In genomic region chr2:174697267-174697666, GRCh38 we compare ENCODE assay signal across 8 cellular contexts.
A peak's percentile ranks its signal among the peaks of the same experiment; 100 is the strongest.
DNase-seq lines count a peak whose midpoint lies in the region; ATAC-seq and TF ChIP-seq lines count a peak whose summit lies in the region.

No MANE protein-coding gene starts in this region.

- intact Hi-C loops in Right ventricle myocardium superior (cut with DNase I) = no loop called here

- no peaks in the 10 kb centered on the region for H3K27me3 ChIP-seq in SJCRH30

- CTCF ChIA-PET in GM10248 (lab: Yijun Ruan, JAX) = interaction anchor here (0.8 to 7.9 kb wide), 26 partner anchors 10 to 1401 kb away, joined by 3 to 150 read pairs (median 6); no protein-coding TSS in a partner anchor
- CTCF ChIA-PET in activated naive CD4-positive, alpha-beta T cell treated with anti-CD3 and anti-CD28 coated beads, Interleukin-2, amount 10 ng/mL, durations not matched to agents 7 days and 5 days (lab: Charles Lee) = interaction anchor here (0.6 to 6.9 kb wide), 31 partner anchors 9 to 927 kb away, joined by 3 to 72 read pairs (median 5); partner anchors contain the start of genes CHN1, CHRNA1 and WIPF1

- H3K9me3 ChIP-seq in SJCRH30 (replicated peaks) = no peaks in the 10 kb centered on the region

- no peak overlapping the region for H3K27ac ChIP-seq in SJCRH30

- POLR2A ChIA-PET in GM10248 (lab: Yijun Ruan, JAX) = no interaction called here

- no peak overlapping the region for H3K4me3 Mint-ChIP-seq in activated naive CD4-positive, alpha-beta T cell treated with anti-CD3 and anti-CD28 coated beads, Interleukin-2, amount 10 ng/mL, durations not matched to agents 7 days and 5 days

- DNase-seq in GM10248 (ENCODE audit: extremely low spot score) (peak; percentile 77), SJCRH30 (peak; percentile 71 to 85), Right ventricle myocardium superior (peak; percentile 58), retinal pigment epithelial cell (ENCODE audit: low read depth) (no peak), NCI-H187 treated with DMSO at 0.1 percent for 48 hours (lab: John Stamatoyannopoulos, UW) (no peak)
- peak; percentile 62 for DNase-seq in Jurkat, Clone E6-1 (ENCODE audit: low read depth, low spot score)
- DNase-seq in activated naive CD4-positive, alpha-beta T cell treated with anti-CD3 and anti-CD28 coated beads, Interleukin-2, amount 10 ng/mL, durations not matched to agents 7 days and 5 days = peak; percentile 78

- peaks cover 2% of the 10 kb centered on the region for H3K4me1 Mint-ChIP-seq in activated naive CD4-positive, alpha-beta T cell treated with anti-CD3 and anti-CD28 coated beads, Interleukin-2, amount 10 ng/mL, durations not matched to agents 7 days and 5 days

- no peak overlapping the region for H3K27ac Mint-ChIP-seq in activated naive CD4-positive, alpha-beta T cell treated with anti-CD3 and anti-CD28 coated beads, Interleukin-2, amount 10 ng/mL, durations not matched to agents 7 days and 5 days

- no peaks in the 10 kb centered on the region for H3K36me3 Mint-ChIP-seq in activated naive CD4-positive, alpha-beta T cell treated with anti-CD3 and anti-CD28 coated beads, Interleukin-2, amount 10 ng/mL, durations not matched to agents 7 days and 5 days

- peak; percentile 94 for ATAC-seq in GM21786 (IDR thresholded peaks at IDR 0.05; ENCODE audit: unreplicated experiment)
- peak; percentile 82 for ATAC-seq in Right ventricle myocardium superior (ENCODE audit: poor library complexity)

- H3K4me1 ChIP-seq in SJCRH30 = no peaks in the 10 kb centered on the region

- peaks cover 54% of the 10 kb centered on the region for H3K27me3 Mint-ChIP-seq in activated naive CD4-positive, alpha-beta T cell treated with anti-CD3 and anti-CD28 coated beads, Interleukin-2, amount 10 ng/mL, durations not matched to agents 7 days and 5 days

- H3K9me3 Mint-ChIP-seq in activated naive CD4-positive, alpha-beta T cell treated with anti-CD3 and anti-CD28 coated beads, Interleukin-2, amount 10 ng/mL, durations not matched to agents 7 days and 5 days = no peaks in the 10 kb centered on the region

- no peaks in the 10 kb centered on the region for H3K36me3 ChIP-seq in SJCRH30

- TF ChIP-seq CTCF in GM10248 (IDR thresholded peaks at IDR 0.05; ENCODE audit: control extremely low read depth, extremely low read depth, low read depth, missing control alignments) (peak; percentile 86), retinal pigment epithelial cell (conservative IDR thresholded peaks at IDR 0.05; ENCODE audit: low read depth, low read length) (peak; percentile 97)

- no peak overlapping the region for H3K4me3 ChIP-seq in Jurkat, Clone E6-1 (ENCODE audit: low read length)
- no peak overlapping the region for H3K4me3 ChIP-seq in SJCRH30
- no peak overlapping the region for H3K4me3 ChIP-seq in retinal pigment epithelial cell (ENCODE audit: low read length)

Comparison
In these comparisons a context has a peak if more than half of its experiments do, and no peak if none do; other contexts are left out.
1. DNase-seq: peak in GM10248 (single experiment), Jurkat, Clone E6-1 (single experiment), SJCRH30 (2 of 2), activated naive CD4-positive, alpha-beta T cell treated with anti-CD3 and anti-CD28 coated beads, Interleukin-2, amount 10 ng/mL, durations not matched to agents 7 days and 5 days (single experiment) and Right ventricle myocardium superior (single experiment); none in retinal pigment epithelial cell (single experiment) and NCI-H187 treated with DMSO at 0.1 percent for 48 hours (single experiment).